Comparison of ENCODE assay signal across 2 cellular contexts in the genomic region with DNA sequence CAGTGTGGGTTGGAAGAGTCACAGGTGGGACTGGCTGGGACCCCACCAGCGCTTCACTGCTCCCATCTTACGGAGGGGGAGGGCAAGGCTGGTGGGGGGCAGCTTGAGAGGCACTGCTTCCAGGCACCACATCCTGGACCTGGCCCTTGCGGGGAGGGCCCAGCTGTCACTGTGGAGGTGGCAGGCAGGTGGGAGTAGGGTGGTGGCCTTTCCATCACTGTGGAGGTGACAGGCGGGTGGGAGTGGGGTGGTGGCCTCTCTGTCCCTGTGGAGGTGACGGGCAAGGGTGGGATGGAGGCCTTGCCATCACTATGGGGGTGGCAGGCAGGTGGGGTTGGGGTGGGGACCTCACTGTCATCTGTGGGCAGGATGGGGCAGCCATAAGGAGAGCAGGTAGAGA.
TF ChIP-seq lines count a peak whose summit lies in the region.

No MANE protein-coding gene starts in this region.

TF ChIP-seq in liver, 16 proteins besides CTCF, POLR2A, EP300 and RAD21:
- no peak for TF ChIP-seq GABPA (IDR thresholded peaks at IDR 0.05 in 1 of 2, conservative IDR thresholded peaks at IDR 0.05 in 1 of 2)
- TF ChIP-seq HNF4A (conservative IDR thresholded peaks at IDR 0.05) = no peak
- no peak for TF ChIP-seq FOXA1 (IDR thresholded peaks at IDR 0.05)
- TF ChIP-seq HNF4G (IDR thresholded peaks at IDR 0.05) = no peak
- no peak for TF ChIP-seq FOXA2 (IDR thresholded peaks at IDR 0.05)
- no peak for TF ChIP-seq RXRA (IDR thresholded peaks at IDR 0.05)
- TF ChIP-seq, protein P1, sequence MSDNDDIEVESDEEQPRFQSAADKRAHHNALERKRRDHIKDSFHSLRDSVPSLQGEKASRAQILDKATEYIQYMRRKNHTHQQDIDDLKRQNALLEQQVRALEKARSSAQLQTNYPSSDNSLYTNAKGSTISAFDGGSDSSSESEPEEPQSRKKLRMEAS (IDR thresholded peaks at IDR 0.05) = no peak
- no peak for TF ChIP-seq NR2F2 (IDR thresholded peaks at IDR 0.05)
- TF ChIP-seq SP1 (IDR thresholded peaks at IDR 0.05) = no peak
- no peak for TF ChIP-seq TAF1 (conservative IDR thresholded peaks at IDR 0.05)
- TF ChIP-seq JUND (IDR thresholded peaks at IDR 0.05) = no peak
- TF ChIP-seq, protein P2, sequence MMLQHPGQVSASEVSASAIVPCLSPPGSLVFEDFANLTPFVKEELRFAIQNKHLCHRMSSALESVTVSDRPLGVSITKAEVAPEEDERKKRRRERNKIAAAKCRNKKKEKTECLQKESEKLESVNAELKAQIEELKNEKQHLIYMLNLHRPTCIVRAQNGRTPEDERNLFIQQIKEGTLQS (IDR thresholded peaks at IDR 0.05) = no peak
- TF ChIP-seq, protein P3, sequence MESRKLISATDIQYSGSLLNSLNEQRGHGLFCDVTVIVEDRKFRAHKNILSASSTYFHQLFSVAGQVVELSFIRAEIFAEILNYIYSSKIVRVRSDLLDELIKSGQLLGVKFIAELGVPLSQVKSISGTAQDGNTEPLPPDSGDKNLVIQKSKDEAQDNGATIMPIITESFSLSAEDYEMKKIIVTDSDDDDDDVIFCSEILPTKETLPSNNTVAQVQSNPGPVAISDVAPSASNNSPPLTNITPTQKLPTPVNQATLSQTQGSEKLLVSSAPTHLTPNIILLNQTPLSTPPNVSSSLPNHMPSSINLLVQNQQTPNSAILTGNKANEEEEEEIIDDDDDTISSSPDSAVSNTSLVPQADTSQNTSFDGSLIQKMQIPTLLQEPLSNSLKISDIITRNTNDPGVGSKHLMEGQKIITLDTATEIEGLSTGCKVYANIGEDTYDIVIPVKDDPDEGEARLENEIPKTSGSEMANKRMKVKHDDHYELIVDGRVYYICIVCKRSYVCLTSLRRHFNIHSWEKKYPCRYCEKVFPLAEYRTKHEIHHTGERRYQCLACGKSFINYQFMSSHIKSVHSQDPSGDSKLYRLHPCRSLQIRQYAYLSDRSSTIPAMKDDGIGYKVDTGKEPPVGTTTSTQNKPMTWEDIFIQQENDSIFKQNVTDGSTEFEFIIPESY (IDR thresholded peaks at IDR 0.05) = no peak
- no peak for TF ChIP-seq EGR1 (IDR thresholded peaks at IDR 0.05; ENCODE audit: low read depth in 2 of 2)
- TF ChIP-seq, protein P4, sequence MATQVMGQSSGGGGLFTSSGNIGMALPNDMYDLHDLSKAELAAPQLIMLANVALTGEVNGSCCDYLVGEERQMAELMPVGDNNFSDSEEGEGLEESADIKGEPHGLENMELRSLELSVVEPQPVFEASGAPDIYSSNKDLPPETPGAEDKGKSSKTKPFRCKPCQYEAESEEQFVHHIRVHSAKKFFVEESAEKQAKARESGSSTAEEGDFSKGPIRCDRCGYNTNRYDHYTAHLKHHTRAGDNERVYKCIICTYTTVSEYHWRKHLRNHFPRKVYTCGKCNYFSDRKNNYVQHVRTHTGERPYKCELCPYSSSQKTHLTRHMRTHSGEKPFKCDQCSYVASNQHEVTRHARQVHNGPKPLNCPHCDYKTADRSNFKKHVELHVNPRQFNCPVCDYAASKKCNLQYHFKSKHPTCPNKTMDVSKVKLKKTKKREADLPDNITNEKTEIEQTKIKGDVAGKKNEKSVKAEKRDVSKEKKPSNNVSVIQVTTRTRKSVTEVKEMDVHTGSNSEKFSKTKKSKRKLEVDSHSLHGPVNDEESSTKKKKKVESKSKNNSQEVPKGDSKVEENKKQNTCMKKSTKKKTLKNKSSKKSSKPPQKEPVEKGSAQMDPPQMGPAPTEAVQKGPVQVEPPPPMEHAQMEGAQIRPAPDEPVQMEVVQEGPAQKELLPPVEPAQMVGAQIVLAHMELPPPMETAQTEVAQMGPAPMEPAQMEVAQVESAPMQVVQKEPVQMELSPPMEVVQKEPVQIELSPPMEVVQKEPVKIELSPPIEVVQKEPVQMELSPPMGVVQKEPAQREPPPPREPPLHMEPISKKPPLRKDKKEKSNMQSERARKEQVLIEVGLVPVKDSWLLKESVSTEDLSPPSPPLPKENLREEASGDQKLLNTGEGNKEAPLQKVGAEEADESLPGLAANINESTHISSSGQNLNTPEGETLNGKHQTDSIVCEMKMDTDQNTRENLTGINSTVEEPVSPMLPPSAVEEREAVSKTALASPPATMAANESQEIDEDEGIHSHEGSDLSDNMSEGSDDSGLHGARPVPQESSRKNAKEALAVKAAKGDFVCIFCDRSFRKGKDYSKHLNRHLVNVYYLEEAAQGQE (IDR thresholded peaks at IDR 0.05) = no peak
- TF ChIP-seq YY1 (IDR thresholded peaks at IDR 0.05) = no peak

TF ChIP-seq in HepG2, 621 proteins besides CTCF, POLR2A, EP300 and RAD21:
- TF ChIP-seq ZNF883 (CRISPR knock-in tag; IDR thresholded peaks at IDR 0.05; ENCODE audit: not compliant biosample characterization) (no peak), ZNF331 (CRISPR knock-in tag; IDR thresholded peaks at IDR 0.05) (no peak), ARNTL (CRISPR knock-in tag; IDR thresholded peaks at IDR 0.05) (no peak), SIN3A (IDR thresholded peaks at IDR 0.05; ENCODE audit: borderline replicate concordance, low read depth, low read length) (no peak), ZNF761 (CRISPR knock-in tag; conservative IDR thresholded peaks at IDR 0.05) (no peak), ZNF660 (CRISPR knock-in tag; IDR thresholded peaks at IDR 0.05; ENCODE audit: borderline replicate concordance, low read depth) (no peak), PPARG (CRISPR knock-in tag; conservative IDR thresholded peaks at IDR 0.05) (no peak), ARHGAP35 (CRISPR knock-in tag; IDR thresholded peaks at IDR 0.05; ENCODE audit: borderline replicate concordance) (no peak), FOXA3 (CRISPR knock-in tag; IDR thresholded peaks at IDR 0.05) (no peak), FOXP1 (IDR thresholded peaks at IDR 0.05) (no peak), FOXP1 (CRISPR knock-in tag; IDR thresholded peaks at IDR 0.05) (no peak), GATA4 (IDR thresholded peaks at IDR 0.05; ENCODE audit: borderline replicate concordance, low read depth) (no peak), RBM39 (IDR thresholded peaks at IDR 0.05; ENCODE audit: low read depth, low read length, poor library complexity, severe bottlenecking) (no peak)
- TF ChIP-seq, protein P5, sequence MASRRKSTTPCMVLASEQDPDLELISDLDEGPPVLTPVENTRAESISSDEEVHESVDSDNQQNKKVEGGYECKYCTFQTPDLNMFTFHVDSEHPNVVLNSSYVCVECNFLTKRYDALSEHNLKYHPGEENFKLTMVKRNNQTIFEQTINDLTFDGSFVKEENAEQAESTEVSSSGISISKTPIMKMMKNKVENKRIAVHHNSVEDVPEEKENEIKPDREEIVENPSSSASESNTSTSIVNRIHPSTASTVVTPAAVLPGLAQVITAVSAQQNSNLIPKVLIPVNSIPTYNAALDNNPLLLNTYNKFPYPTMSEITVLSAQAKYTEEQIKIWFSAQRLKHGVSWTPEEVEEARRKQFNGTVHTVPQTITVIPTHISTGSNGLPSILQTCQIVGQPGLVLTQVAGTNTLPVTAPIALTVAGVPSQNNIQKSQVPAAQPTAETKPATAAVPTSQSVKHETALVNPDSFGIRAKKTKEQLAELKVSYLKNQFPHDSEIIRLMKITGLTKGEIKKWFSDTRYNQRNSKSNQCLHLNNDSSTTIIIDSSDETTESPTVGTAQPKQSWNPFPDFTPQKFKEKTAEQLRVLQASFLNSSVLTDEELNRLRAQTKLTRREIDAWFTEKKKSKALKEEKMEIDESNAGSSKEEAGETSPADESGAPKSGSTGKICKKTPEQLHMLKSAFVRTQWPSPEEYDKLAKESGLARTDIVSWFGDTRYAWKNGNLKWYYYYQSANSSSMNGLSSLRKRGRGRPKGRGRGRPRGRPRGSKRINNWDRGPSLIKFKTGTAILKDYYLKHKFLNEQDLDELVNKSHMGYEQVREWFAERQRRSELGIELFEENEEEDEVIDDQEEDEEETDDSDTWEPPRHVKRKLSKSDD (CRISPR knock-in tag; IDR thresholded peaks at IDR 0.05; ENCODE audit: low read depth) = no peak
- TF ChIP-seq, protein P6, sequence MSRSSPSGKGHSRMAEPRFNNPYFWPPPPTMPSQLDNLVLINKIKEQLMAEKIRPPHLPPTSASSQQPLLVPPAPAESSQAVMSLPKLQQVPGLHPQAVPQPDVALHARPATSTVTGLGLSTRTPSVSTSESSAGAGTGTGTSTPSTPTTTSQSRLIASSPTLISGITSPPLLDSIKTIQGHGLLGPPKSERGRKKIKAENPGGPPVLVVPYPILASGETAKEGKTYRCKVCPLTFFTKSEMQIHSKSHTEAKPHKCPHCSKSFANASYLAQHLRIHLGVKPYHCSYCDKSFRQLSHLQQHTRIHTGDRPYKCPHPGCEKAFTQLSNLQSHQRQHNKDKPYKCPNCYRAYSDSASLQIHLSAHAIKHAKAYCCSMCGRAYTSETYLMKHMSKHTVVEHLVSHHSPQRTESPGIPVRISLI (CRISPR knock-in tag; IDR thresholded peaks at IDR 0.05; ENCODE audit: borderline replicate concordance) = no peak
- TF ChIP-seq, protein P7, sequence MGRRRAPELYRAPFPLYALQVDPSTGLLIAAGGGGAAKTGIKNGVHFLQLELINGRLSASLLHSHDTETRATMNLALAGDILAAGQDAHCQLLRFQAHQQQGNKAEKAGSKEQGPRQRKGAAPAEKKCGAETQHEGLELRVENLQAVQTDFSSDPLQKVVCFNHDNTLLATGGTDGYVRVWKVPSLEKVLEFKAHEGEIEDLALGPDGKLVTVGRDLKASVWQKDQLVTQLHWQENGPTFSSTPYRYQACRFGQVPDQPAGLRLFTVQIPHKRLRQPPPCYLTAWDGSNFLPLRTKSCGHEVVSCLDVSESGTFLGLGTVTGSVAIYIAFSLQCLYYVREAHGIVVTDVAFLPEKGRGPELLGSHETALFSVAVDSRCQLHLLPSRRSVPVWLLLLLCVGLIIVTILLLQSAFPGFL (CRISPR knock-in tag; IDR thresholded peaks at IDR 0.05) = no peak
TF ChIP-seq in HepG2: peak in this region for 0.
